ENCODE assay signal across 37 cellular contexts in genomic region chr3:60697132-60697531, GRCh38.
"Had no signal": no experiment of that assay in that cellular context is flagged by ENCODE, and none has a peak within 500 bp of the region (broad histone marks: within the 10 kb centered on the region; RNA-seq: fewer than 3 reads in every experiment).

No MANE protein-coding gene starts in this region.

- H3K27me3 Mint-ChIP-seq: activated CD4-positive, alpha-beta memory T cell treated with anti-CD3 and anti-CD28 coated beads, Interleukin-2, amount 10 ng/mL, durations not matched to agents 7 days and 5 days; activated CD4-positive, alpha-beta T cell treated with anti-CD3 and anti-CD28 coated beads for 36 hours; activated CD4-positive, alpha-beta T cell treated with anti-CD3 and anti-CD28 coated beads, Interleukin-2, amount 10 ng/mL, durations not matched to agents 7 days and 5 days; activated CD8-positive, alpha-beta memory T cell treated with anti-CD3 and anti-CD28 coated beads, Interleukin-2, amount 10 ng/mL, durations not matched to agents 7 days and 5 days; activated naive CD4-positive, alpha-beta T cell treated with anti-CD3 and anti-CD28 coated beads, Interleukin-2, amount 10 ng/mL, durations not matched to agents 7 days and 5 days; activated naive CD4-positive, alpha-beta T cell treated with anti-CD3 and anti-CD28 coated beads, Interleukin-2, amount 50 U/mL, for 24 hours; activated naive CD8-positive, alpha-beta T cell; activated naive CD8-positive, alpha-beta T cell treated with anti-CD3 and anti-CD28 coated beads, Interleukin-2, amount 10 ng/mL, durations not matched to agents 7 days and 5 days; activated naive CD8-positive, alpha-beta T cell treated with anti-CD3 and anti-CD28 coated beads, Interleukin-2, amount 50 U/mL, for 24 hours; activated T-cell treated with anti-CD3 and anti-CD28 coated beads, Interleukin-2, amount 50 U/mL, for 24 hours; brain had no signal

- H3K36me3 Mint-ChIP-seq: activated CD8-positive, alpha-beta memory T cell treated with anti-CD3 and anti-CD28 coated beads, Interleukin-2, amount 10 ng/mL, durations not matched to agents 7 days and 5 days; activated naive CD4-positive, alpha-beta T cell treated with anti-CD3 and anti-CD28 coated beads, Interleukin-2, amount 10 ng/mL, durations not matched to agents 7 days and 5 days; activated naive CD8-positive, alpha-beta T cell treated with anti-CD3 and anti-CD28 coated beads, Interleukin-2, amount 10 ng/mL, durations not matched to agents 7 days and 5 days; brain had no signal

- H3K4me3 ChIP-seq: ascending aorta, cardiac muscle cell had no signal

- H3K9me3 Mint-ChIP-seq: activated CD4-positive, alpha-beta memory T cell treated with anti-CD3 and anti-CD28 coated beads, Interleukin-2, amount 10 ng/mL, durations not matched to agents 7 days and 5 days; activated naive CD4-positive, alpha-beta T cell treated with anti-CD3 and anti-CD28 coated beads, Interleukin-2, amount 10 ng/mL, durations not matched to agents 7 days and 5 days; activated naive CD8-positive, alpha-beta T cell treated with anti-CD3 and anti-CD28 coated beads, Interleukin-2, amount 50 U/mL, for 24 hours; T-helper 2 cell treated with Interferon-gamma antibody and Interleukin-4, amounts not matched to agents 5 μg/mL and 100 μg/mL, for 36 hours had no signal

- H3K27ac ChIP-seq: ascending aorta, cardiac muscle cell, WERI-Rb-1 had no signal

- H3K4me1 ChIP-seq: ascending aorta had no signal

- H3K27ac Mint-ChIP-seq: activated CD4-positive, alpha-beta memory T cell treated with anti-CD3 and anti-CD28 coated beads, Interleukin-2, amount 10 ng/mL, durations not matched to agents 7 days and 5 days; activated CD4-positive, alpha-beta T cell treated with anti-CD3 and anti-CD28 coated beads for 36 hours; activated CD4-positive, alpha-beta T cell treated with anti-CD3 and anti-CD28 coated beads, Interleukin-2, amount 10 ng/mL, durations not matched to agents 7 days and 5 days; activated CD8-positive, alpha-beta memory T cell treated with anti-CD3 and anti-CD28 coated beads, Interleukin-2, amount 10 ng/mL, durations not matched to agents 7 days and 5 days; activated CD8-positive, alpha-beta T cell treated with anti-CD3 and anti-CD28 coated beads, Interleukin-2, amount 10 ng/mL, durations not matched to agents 7 days and 5 days; activated naive CD4-positive, alpha-beta T cell treated with anti-CD3 and anti-CD28 coated beads, Interleukin-2, amount 10 ng/mL, durations not matched to agents 7 days and 5 days; activated naive CD4-positive, alpha-beta T cell treated with anti-CD3 and anti-CD28 coated beads, Interleukin-2, amount 50 U/mL, for 24 hours; activated naive CD8-positive, alpha-beta T cell; activated naive CD8-positive, alpha-beta T cell treated with anti-CD3 and anti-CD28 coated beads, Interleukin-2, amount 10 ng/mL, durations not matched to agents 7 days and 5 days; activated naive CD8-positive, alpha-beta T cell treated with anti-CD3 and anti-CD28 coated beads, Interleukin-2, amount 50 U/mL, for 24 hours; activated T-cell treated with anti-CD3 and anti-CD28 coated beads, Interleukin-2, amount 50 U/mL, for 24 hours; activated T-helper 2 cell treated with anti-CD3 and anti-CD28 coated beads, Interferon-gamma antibody, Interleukin-2, Interleukin-4, amounts not matched to agents 10 μg/mL and 5 μg/mL and 100 μg/mL, durations not matched to agents 14 hours and 24 hours and 36 hours; brain; T-helper 1 cell treated with Interleukin-12 subunit alpha and Interleukin-12 subunit beta and Interleukin-4 antibody, amounts not matched to agents 30 μg/mL and 1 μg/mL, for 36 hours; T-helper 2 cell treated with Interferon-gamma antibody and Interleukin-4, amounts not matched to agents 5 μg/mL and 100 μg/mL, for 36 hours had no signal

- ATAC-seq: activated CD4-positive, alpha-beta T cell treated with anti-CD3 and anti-CD28 coated beads for 36 hours; activated CD4-positive, CD25-positive, alpha-beta regulatory T cell treated with anti-CD3 and anti-CD28 coated beads, Interleukin-2, amount 50 U/mL, for 24 hours; activated CD8-positive, alpha-beta memory T cell treated with anti-CD3 and anti-CD28 coated beads, Interleukin-2, amount 10 ng/mL, durations not matched to agents 7 days and 5 days; activated CD8-positive, alpha-beta T cell treated with anti-CD3 and anti-CD28 coated beads, Interleukin-2, amount 10 ng/mL, durations not matched to agents 7 days and 5 days; activated naive CD8-positive, alpha-beta T cell treated with anti-CD3 and anti-CD28 coated beads, Interleukin-2, amount 50 U/mL, for 24 hours; WTC11 had no signal

- H3K4me3 Mint-ChIP-seq: activated CD4-positive, alpha-beta memory T cell treated with anti-CD3 and anti-CD28 coated beads, Interleukin-2, amount 10 ng/mL, durations not matched to agents 7 days and 5 days; activated CD4-positive, alpha-beta T cell treated with anti-CD3 and anti-CD28 coated beads for 36 hours; activated CD4-positive, alpha-beta T cell treated with anti-CD3 and anti-CD28 coated beads, Interleukin-2, amount 10 ng/mL, durations not matched to agents 7 days and 5 days; activated CD8-positive, alpha-beta memory T cell treated with anti-CD3 and anti-CD28 coated beads, Interleukin-2, amount 10 ng/mL, durations not matched to agents 7 days and 5 days; activated CD8-positive, alpha-beta T cell treated with anti-CD3 and anti-CD28 coated beads, Interleukin-2, amount 10 ng/mL, durations not matched to agents 7 days and 5 days; activated naive CD4-positive, alpha-beta T cell treated with anti-CD3 and anti-CD28 coated beads, Interleukin-2, amount 10 ng/mL, durations not matched to agents 7 days and 5 days; activated naive CD4-positive, alpha-beta T cell treated with anti-CD3 and anti-CD28 coated beads, Interleukin-2, amount 50 U/mL, for 24 hours; activated naive CD8-positive, alpha-beta T cell; activated naive CD8-positive, alpha-beta T cell treated with anti-CD3 and anti-CD28 coated beads, Interleukin-2, amount 10 ng/mL, durations not matched to agents 7 days and 5 days; activated naive CD8-positive, alpha-beta T cell treated with anti-CD3 and anti-CD28 coated beads, Interleukin-2, amount 50 U/mL, for 24 hours; activated T-cell treated with anti-CD3 and anti-CD28 coated beads, Interleukin-2, amount 50 U/mL, for 24 hours; brain; T-helper 1 cell treated with Interleukin-12 subunit alpha and Interleukin-12 subunit beta and Interleukin-4 antibody, amounts not matched to agents 30 μg/mL and 1 μg/mL, for 36 hours; T-helper 2 cell treated with Interferon-gamma antibody and Interleukin-4, amounts not matched to agents 5 μg/mL and 100 μg/mL, for 36 hours; WTC11 had no signal

- H3K27me3 ChIP-seq: ascending aorta, cardiac muscle cell had no signal

- H3K9me3 ChIP-seq: ascending aorta had no signal

- H3K4me1 Mint-ChIP-seq: activated CD4-positive, alpha-beta memory T cell treated with anti-CD3 and anti-CD28 coated beads, Interleukin-2, amount 10 ng/mL, durations not matched to agents 7 days and 5 days; activated CD4-positive, alpha-beta T cell treated with anti-CD3 and anti-CD28 coated beads for 36 hours; activated CD4-positive, alpha-beta T cell treated with anti-CD3 and anti-CD28 coated beads, Interleukin-2, amount 10 ng/mL, durations not matched to agents 7 days and 5 days; activated CD8-positive, alpha-beta memory T cell treated with anti-CD3 and anti-CD28 coated beads, Interleukin-2, amount 10 ng/mL, durations not matched to agents 7 days and 5 days; activated naive CD4-positive, alpha-beta T cell treated with anti-CD3 and anti-CD28 coated beads, Interleukin-2, amount 10 ng/mL, durations not matched to agents 7 days and 5 days; activated naive CD4-positive, alpha-beta T cell treated with anti-CD3 and anti-CD28 coated beads, Interleukin-2, amount 50 U/mL, for 24 hours; activated naive CD8-positive, alpha-beta T cell treated with anti-CD3 and anti-CD28 coated beads, Interleukin-2, amount 10 ng/mL, durations not matched to agents 7 days and 5 days; activated naive CD8-positive, alpha-beta T cell treated with anti-CD3 and anti-CD28 coated beads, Interleukin-2, amount 50 U/mL, for 24 hours had no signal

- H3K36me3 ChIP-seq: ascending aorta, cardiac muscle cell, WERI-Rb-1 had no signal

- DNase-seq: activated CD4-positive, alpha-beta memory T cell treated with anti-CD3 and anti-CD28 coated beads, Interleukin-2, amount 10 ng/mL, durations not matched to agents 7 days and 5 days; activated CD4-positive, alpha-beta T cell treated with anti-CD3 and anti-CD28 coated beads for 1 hour; activated CD4-positive, alpha-beta T cell treated with anti-CD3 and anti-CD28 coated beads for 36 hours; activated CD4-positive, alpha-beta T cell treated with anti-CD3 and anti-CD28 coated beads for 48 hours; activated CD4-positive, alpha-beta T cell treated with anti-CD3 and anti-CD28 coated beads, Interleukin-2, amount 10 ng/mL, durations not matched to agents 7 days and 5 days; activated CD4-positive, alpha-beta T cell treated with anti-CD3 and anti-CD28 coated beads, Interleukin-2, amount 50 U/mL, for 48 hours; activated CD4-positive, CD25-positive, alpha-beta regulatory T cell; activated CD8-positive, alpha-beta memory T cell treated with anti-CD3 and anti-CD28 coated beads for 24 hours; activated CD8-positive, alpha-beta memory T cell treated with anti-CD3 and anti-CD28 coated beads, Interleukin-2, amount 10 ng/mL, durations not matched to agents 7 days and 5 days; activated CD8-positive, alpha-beta memory T cell treated with anti-CD3 and anti-CD28 coated beads, Interleukin-2, amount 50 U/mL, for 48 hours; activated CD8-positive, alpha-beta T cell treated with anti-CD3 and anti-CD28 coated beads, Interleukin-2, amount 10 ng/mL, durations not matched to agents 7 days and 5 days; activated effector memory CD4-positive, alpha-beta T cell treated with Interleukin-2 at 50 U/mL for 16 hours; activated gamma-delta T cell; activated naive CD4-positive, alpha-beta T cell treated with anti-CD3 and anti-CD28 coated beads, Interleukin-2, amount 10 ng/mL, durations not matched to agents 7 days and 5 days; activated naive CD4-positive, alpha-beta T cell treated with Interleukin-2 at 50 U/mL for 16 hours; activated naive CD8-positive, alpha-beta T cell treated with anti-CD3 and anti-CD28 coated beads, Interleukin-2, amount 10 ng/mL, durations not matched to agents 7 days and 5 days; activated naive CD8-positive, alpha-beta T cell treated with anti-CD3 and anti-CD28 coated beads, Interleukin-2, amount 50 U/mL, for 24 hours; activated T-cell treated with anti-CD3 and anti-CD28 coated beads, Interleukin-2, amount 50 U/mL, for 24 hours; activated T-cell treated with anti-CD3 and anti-CD28 coated beads, Interleukin-2, amount 50 U/mL, for 48 hours; amygdala; anterior cingulate cortex; central memory CD4-positive, alpha-beta T cell; T-helper 2 cell; T-helper 9 cell; WERI-Rb-1 had no signal

- FAIRE-seq: bronchial epithelial cell, TTC549 had no signal
